Comparison of ENCODE assay signal across 15 cellular contexts in genomic region chr1:15177710-15178166, GRCh38. TPM values are rescaled to one million over a fixed set of nuclear protein-coding genes. Genes with fewer than 3 reads are reported as not detected.
DNase-seq lines count a peak whose midpoint lies in the region; ATAC-seq and TF ChIP-seq lines count a peak whose summit lies in the region.
"Had no signal": no experiment of that assay in that cellular context is flagged by ENCODE, and none has a peak within 500 bp of the region (broad histone marks: within the 10 kb centered on the region; RNA-seq: fewer than 3 reads in every experiment).

No MANE protein-coding gene starts in this region.

- peaks cover 16% of the 10 kb centered on the region for H3K4me1 Mint-ChIP-seq in activated T-cell treated with anti-CD3 and anti-CD28 coated beads, Interleukin-2, amount 50 U/mL, for 24 hours (ENCODE audit: low read depth)
- H3K4me1 Mint-ChIP-seq: activated B cell treated with CpG ODN at 0.5 μM for 24 hours; activated CD8-positive, alpha-beta memory T cell treated with anti-CD3 and anti-CD28 coated beads, Interleukin-2, amount 10 ng/mL, durations not matched to agents 7 days and 5 days had no signal

- BruUV-seq in PC-9 (replicated peaks; lab: Mats Ljungman, UMichigan): no TSS peak

- no peaks in the 10 kb centered on the region for H3K36me3 ChIP-seq in PC-9 (ENCODE audit: low read depth)
- H3K36me3 ChIP-seq in osteoblast (ENCODE audit: insufficient read depth, low read length): no peaks in the 10 kb centered on the region

- H3K79me2 ChIP-seq in PC-9 (ENCODE audit: low read depth) (peaks cover 16% of the 10 kb centered on the region; the same call in 1 of the 2 replicates), osteoblast (ENCODE audit: insufficient read depth, low read length) (no peaks in the 10 kb centered on the region)

- H3K36me3 Mint-ChIP-seq in activated T-cell treated with anti-CD3 and anti-CD28 coated beads, Interleukin-2, amount 50 U/mL, for 24 hours (ENCODE audit: low read depth): no peaks in the 10 kb centered on the region
- H3K36me3 Mint-ChIP-seq: activated CD8-positive, alpha-beta memory T cell treated with anti-CD3 and anti-CD28 coated beads, Interleukin-2, amount 10 ng/mL, durations not matched to agents 7 days and 5 days; natural killer cell had no signal

- H4K20me1 ChIP-seq in PC-9 (ENCODE audit: insufficient read depth): no peaks in the 10 kb centered on the region
- no peaks in the 10 kb centered on the region for H4K20me1 ChIP-seq in osteoblast (ENCODE audit: insufficient read depth, low read length)

- H3K9me3 Mint-ChIP-seq in activated T-cell treated with anti-CD3 and anti-CD28 coated beads, Interleukin-2, amount 50 U/mL, for 24 hours: peaks cover 7% of the 10 kb centered on the region
- H3K9me3 Mint-ChIP-seq: natural killer cell had no signal

- no peaks in the 10 kb centered on the region for H3K9me2 ChIP-seq in PC-9 (ENCODE audit: insufficient read depth)

- H3K4me1 ChIP-seq in PC-9 (replicated peaks; ENCODE audit: insufficient read depth) (peaks cover 25% of the 10 kb centered on the region), osteoblast (ENCODE audit: insufficient read depth, low read length) (peaks cover 21% of the 10 kb centered on the region)

- ATAC-seq in left colon: no peak
- ATAC-seq: activated CD8-positive, alpha-beta memory T cell treated with anti-CD3 and anti-CD28 coated beads, Interleukin-2, amount 10 ng/mL, durations not matched to agents 7 days and 5 days; natural killer cell; stimulated activated naive CD8-positive, alpha-beta T cell treated with anti-CD3 and anti-CD28 coated beads, Interleukin-15, amount 100 ng/mL, for 72 hours had no signal

- TF ChIP-seq CTCF in PC-9 (conservative IDR thresholded peaks at IDR 0.05) (no peak), osteoblast (IDR thresholded peaks at IDR 0.05; ENCODE audit: extremely low read depth, low read depth, low read length) (no peak), GM13976 (IDR thresholded peaks at IDR 0.05; ENCODE audit: borderline replicate concordance, control extremely low read depth, extremely low read depth, insufficient read depth, missing control alignments) (no peak)

- H3K27ac Mint-ChIP-seq in activated T-cell treated with anti-CD3 and anti-CD28 coated beads, Interleukin-2, amount 50 U/mL, for 24 hours: no peak overlapping the region
- H3K27ac Mint-ChIP-seq: activated B cell treated with CpG ODN at 0.5 μM for 24 hours; activated CD8-positive, alpha-beta memory T cell treated with anti-CD3 and anti-CD28 coated beads, Interleukin-2, amount 10 ng/mL, durations not matched to agents 7 days and 5 days; natural killer cell; stimulated activated naive CD8-positive, alpha-beta T cell treated with anti-CD3 and anti-CD28 coated beads, Interleukin-15, amount 100 ng/mL, for 72 hours had no signal

- H3K27ac ChIP-seq in PC-9: peak overlapping the region; percentile 83; the same call in 1 of the 2 replicates
- no peak overlapping the region for H3K27ac ChIP-seq in osteoblast (ENCODE audit: low read depth, low read length)

- CTCF ChIA-PET in PC-9 (lab: Charles Lee): no interaction called here

- POLR2A ChIA-PET in PC-9 (lab: Charles Lee; ENCODE audit: unreplicated experiment): no interaction called here

- H3K4me2 ChIP-seq in PC-9 (no peak overlapping the region), osteoblast (ENCODE audit: insufficient read depth, low read length) (no peak overlapping the region)

- H3K4me3 ChIP-seq in PC-9: no peak overlapping the region
- H3K4me3 ChIP-seq in osteoblast (ENCODE audit: insufficient read depth, low read length): no peak overlapping the region
- H3K4me3 ChIP-seq: dorsolateral prefrontal cortex had no signal

- intact Hi-C loops in PC-9 (cut with micrococcal nuclease; ENCODE audit: unreplicated experiment) (loop anchor here (2.0 kb wide), 2 partner anchors 23 kb away; no protein-coding TSS in a partner anchor), left colon (cut with DNase I, micrococcal nuclease) (no loop called here)

- H2AFZ ChIP-seq in PC-9 (no peak overlapping the region), osteoblast (ENCODE audit: low read length) (no peak overlapping the region)

- DNase-seq in GF-D8 (lab: John Stamatoyannopoulos, UW): peak; percentile 31
- DNase-seq in PC-9: no peak
- DNase-seq in dermis microvascular lymphatic vessel endothelial cell (ENCODE audit: low read depth in 2 of 2): peak; percentile 82 to 87
- peak; percentile 29 for DNase-seq in osteoblast (ENCODE audit: insufficient read length, low spot score, missing footprints)
- DNase-seq in activated T-cell treated with anti-CD3 and anti-CD28 coated beads, Interleukin-2, amount 50 U/mL, for 24 hours: no peak
- DNase-seq in left colon: no peak
- DNase-seq in GM13976 (ENCODE audit: low spot score): no peak
- no peak for DNase-seq in DMS114 treated with DMSO at 0.1 percent for 48 hours (lab: John Stamatoyannopoulos, UW; ENCODE audit: unreplicated experiment)
- DNase-seq: activated B cell treated with CpG ODN at 0.5 μM for 24 hours; activated CD8-positive, alpha-beta memory T cell treated with anti-CD3 and anti-CD28 coated beads, Interleukin-2, amount 10 ng/mL, durations not matched to agents 7 days and 5 days; dorsolateral prefrontal cortex; natural killer cell; NCI-H187 treated with DMSO at 0.1 percent for 48 hours; NCI-H446 treated with DMSO at 0.1 percent for 48 hours; stimulated activated naive CD8-positive, alpha-beta T cell treated with anti-CD3 and anti-CD28 coated beads, Interleukin-15, amount 100 ng/mL, for 72 hours had no signal

- in situ Hi-C loops in GM13976 (cut with MboI; ENCODE audit: low sequenced_read_pairs, unreplicated experiment): no loop called here

- no peaks in the 10 kb centered on the region for H3K27me3 ChIP-seq in PC-9 (ENCODE audit: insufficient read depth, low read depth)
- H3K27me3 ChIP-seq in osteoblast (ENCODE audit: insufficient read depth, low read length): no peaks in the 10 kb centered on the region

- H3K4me3 Mint-ChIP-seq in activated T-cell treated with anti-CD3 and anti-CD28 coated beads, Interleukin-2, amount 50 U/mL, for 24 hours: no peak overlapping the region
- H3K4me3 Mint-ChIP-seq: activated B cell treated with CpG ODN at 0.5 μM for 24 hours; activated CD8-positive, alpha-beta memory T cell treated with anti-CD3 and anti-CD28 coated beads, Interleukin-2, amount 10 ng/mL, durations not matched to agents 7 days and 5 days; natural killer cell; stimulated activated naive CD8-positive, alpha-beta T cell treated with anti-CD3 and anti-CD28 coated beads, Interleukin-15, amount 100 ng/mL, for 72 hours had no signal

- H3K27me3 Mint-ChIP-seq in activated T-cell treated with anti-CD3 and anti-CD28 coated beads, Interleukin-2, amount 50 U/mL, for 24 hours: peaks cover 45% of the 10 kb centered on the region

- H3K9me3 ChIP-seq in PC-9 (ENCODE audit: insufficient read depth, low read depth): no peaks in the 10 kb centered on the region
- no peaks in the 10 kb centered on the region for H3K9me3 ChIP-seq in osteoblast (ENCODE audit: low read depth, low read length)

- H3F3A ChIP-seq in PC-9 (ENCODE audit: insufficient read depth, low read depth): peaks cover 26% of the 10 kb centered on the region

RNA-seq across cellular contexts. Expression of gene TMEM51, which starts 24.2 kb away (rescaled TPM):
- total RNA-seq in PC-9 (2021) (11.7 and 12.7 TPM in 2 replicates), dermis microvascular lymphatic vessel endothelial cell (6.7 and 13.4 TPM in 2 replicates), osteoblast (0.59 and 0.72 TPM in 2 replicates), left colon (10 to 100 TPM; 23.4 to 27.4 TPM)
- total RNA-seq: activated B cell treated with CpG ODN at 0.5 μM for 24 hours; activated CD8-positive, alpha-beta memory T cell treated with anti-CD3 and anti-CD28 coated beads, Interleukin-2, amount 10 ng/mL, durations not matched to agents 7 days and 5 days; natural killer cell had no signal

Comparison
In these comparisons a context has a peak if more than half of its experiments do, and no peak if none do; other contexts are left out.
1. DNase-seq: peak in GF-D8 (single experiment), dermis microvascular lymphatic vessel endothelial cell (2 of 2) and osteoblast (single experiment); none in PC-9 (0 of 2), activated T-cell treated with anti-CD3 and anti-CD28 coated beads, Interleukin-2, amount 50 U/mL, for 24 hours (single experiment), left colon (0 of 2), GM13976 (single experiment) and DMS114 treated with DMSO at 0.1 percent for 48 hours (single experiment).